12 cellular contexts compared by ENCODE assay signal in the genomic region with DNA sequence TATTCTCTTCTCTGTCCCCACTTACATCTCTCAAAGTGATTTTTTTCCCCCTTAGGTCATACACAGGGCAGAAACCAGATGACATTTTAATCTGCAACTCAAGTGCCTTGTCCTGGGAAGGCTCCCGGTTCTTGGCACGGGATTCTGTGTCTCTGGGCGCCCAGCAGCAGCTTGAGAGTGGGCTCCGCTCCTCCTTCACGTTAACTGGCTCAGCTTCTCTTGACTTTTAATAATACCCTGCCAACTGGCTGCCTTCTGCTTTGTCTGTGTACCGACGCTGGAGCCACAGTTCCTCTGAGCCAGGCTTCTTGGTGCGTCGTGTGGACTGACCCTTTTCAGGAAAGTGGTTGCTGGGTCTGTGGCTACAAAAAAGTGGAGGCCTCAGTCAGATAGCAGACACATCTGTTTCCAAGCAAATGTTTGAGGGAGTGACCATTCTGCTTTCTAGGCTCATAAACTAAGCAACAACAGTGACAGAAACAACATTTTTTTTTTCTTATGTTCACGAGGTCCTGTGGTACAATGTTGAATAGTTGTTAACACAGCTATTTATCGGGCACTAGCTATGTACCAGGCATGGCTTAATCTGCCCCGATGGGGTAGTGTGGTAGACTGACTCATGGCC.
A peak's percentile ranks its signal among the peaks of the same experiment; 100 is the strongest.
DNase-seq lines count a peak whose midpoint lies in the region; ATAC-seq, FAIRE-seq and TF ChIP-seq lines count a peak whose summit lies in the region.
"Had no signal": no experiment of that assay in that cellular context is flagged by ENCODE, and none has a peak within 500 bp of the region (broad histone marks: within the 10 kb centered on the region; RNA-seq: fewer than 3 reads in every experiment).

No MANE protein-coding gene starts in this region.

- TF ChIP-seq POLR2A in ovary (IDR thresholded peaks at IDR 0.05) (no peak), GM12891 (IDR thresholded peaks at IDR 0.05; ENCODE audit: low read depth, low read length) (no peak)

- no peak for FAIRE-seq in GM12891 (lab: Jason Lieb, UNC)

- POLR2A ChIA-PET in CD4-positive, alpha-beta T cell (lab: Charles Lee) = no interaction called here

- no peak overlapping the region for H3K4me3 ChIP-seq in ovary

- H3K4me3 Mint-ChIP-seq in CD4-positive, alpha-beta T cell = no peak overlapping the region

- CTCF ChIA-PET in CD4-positive, alpha-beta T cell (lab: Charles Lee) = no interaction called here

- no peaks in the 10 kb centered on the region for H3K36me3 ChIP-seq in ovary

- H3K9me3 Mint-ChIP-seq in CD4-positive, alpha-beta T cell = no peaks in the 10 kb centered on the region

- no peaks in the 10 kb centered on the region for H3K4me1 Mint-ChIP-seq in CD4-positive, alpha-beta T cell (ENCODE audit: low read depth)

- TF ChIP-seq CTCF in ovary (IDR thresholded peaks at IDR 0.05) = no peak
- TF ChIP-seq CTCF in CD4-positive, alpha-beta T cell (IDR thresholded peaks at IDR 0.05) = no peak

- peaks cover 3% of the 10 kb centered on the region for H3K4me1 ChIP-seq in ovary (ENCODE audit: insufficient read depth)

- no peaks in the 10 kb centered on the region for H3K36me3 Mint-ChIP-seq in CD4-positive, alpha-beta T cell (ENCODE audit: low read depth)

- intact Hi-C loops in Right ventricle myocardium superior (cut with DNase I) = no loop called here
- intact Hi-C loops in ovary (cut with DNase I) = no loop called here
- intact Hi-C loops in CD4-positive, alpha-beta T cell (cut with DNase I, micrococcal nuclease) = no loop called here

- H3K9me3 ChIP-seq in ovary = no peaks in the 10 kb centered on the region
- no peaks in the 10 kb centered on the region for H3K9me3 ChIP-seq in CD4-positive, alpha-beta T cell (ENCODE audit: control insufficient read depth, low read length)

- ATAC-seq in Right ventricle myocardium superior (ENCODE audit: poor library complexity) = peak; percentile 90
- no peak for ATAC-seq in GM18858 (IDR thresholded peaks at IDR 0.05; ENCODE audit: unreplicated experiment)
- no peak for ATAC-seq in CD4-positive, alpha-beta T cell (ENCODE audit: poor library complexity)
- ATAC-seq: stimulated activated naive CD8-positive, alpha-beta T cell treated with anti-CD3 and anti-CD28 coated beads, Interleukin-15, Interleukin-2, amounts not matched to agents 100 U/mL and 50 U/mL, for 24 hours had no signal

- no peaks in the 10 kb centered on the region for H3K27me3 Mint-ChIP-seq in CD4-positive, alpha-beta T cell

- TF ChIP-seq EP300 in ovary (IDR thresholded peaks at IDR 0.05) = no peak

- no peak overlapping the region for H3K27ac Mint-ChIP-seq in CD4-positive, alpha-beta T cell

- peak; percentile 85 for DNase-seq in DMS79 (lab: John Stamatoyannopoulos, UW)
- DNase-seq in NCI-H2227 treated with DMSO at 0.1 percent for 48 hours (lab: John Stamatoyannopoulos, UW) = peak; percentile 29
- peak; percentile 80 for DNase-seq in Right ventricle myocardium superior
- DNase-seq in ovary = peak in 4 of 5 donors; percentile 26 to 50 (median 38)
- no peak for DNase-seq in GM12891 (ENCODE audit: insufficient read length, low spot score)
- DNase-seq in hippocampal formation (lab: John Stamatoyannopoulos, UW) = no peak
- no peak for DNase-seq in CD4-positive, alpha-beta T cell
- DNase-seq: effector CD8-positive, alpha-beta T cell; stimulated activated CD4-positive, alpha-beta T cell treated with anti-CD3 and anti-CD28 coated beads, Interleukin-4, amount 100 ng/mL, for 4 hours; stimulated activated naive CD8-positive, alpha-beta T cell treated with anti-CD3 and anti-CD28 coated beads, Interleukin-15, Interleukin-2, amounts not matched to agents 100 U/mL and 50 U/mL, for 24 hours; SW 1271 had no signal

- H3K27me3 ChIP-seq in ovary = no peaks in the 10 kb centered on the region
- H3K27me3 ChIP-seq in CD4-positive, alpha-beta T cell (ENCODE audit: control insufficient read depth, insufficient read depth, low read length) = no peaks in the 10 kb centered on the region

- WGBS in ovary, 3 donors = 12 to 19% (median 17%) methylated on average over 12 of the region's 12 CpGs

- no peak overlapping the region for H3K27ac ChIP-seq in ovary
- H3K27ac ChIP-seq in CD4-positive, alpha-beta T cell (ENCODE audit: low read depth, low read length) = no peak overlapping the region

TF ChIP-seq in GM12891, 5 proteins besides CTCF, POLR2A, EP300 and RAD21:
- TF ChIP-seq POLR2AphosphoS5 (IDR thresholded peaks at IDR 0.05; ENCODE audit: low read depth, low read length) = no peak

Comparison
In these comparisons a context has a peak if more than half of its experiments do, and no peak if none do; other contexts are left out.
1. DNase-seq: peak in DMS79 (single experiment), NCI-H2227 treated with DMSO at 0.1 percent for 48 hours (single experiment), Right ventricle myocardium superior (single experiment) and ovary (4 of 5); none in GM12891 (single experiment), hippocampal formation (0 of 2) and CD4-positive, alpha-beta T cell (0 of 10).